Comparison of ENCODE assay signal across 8 cellular contexts in genomic region chr9:113807173-113808061, GRCh38.
A peak's percentile ranks its signal among the peaks of the same experiment; 100 is the strongest.
DNase-seq lines count a peak whose midpoint lies in the region; ATAC-seq and TF ChIP-seq lines count a peak whose summit lies in the region.

No MANE protein-coding gene starts in this region.

- peaks cover 0 to 10% (median 0%) of the 10 kb centered on the region in 4 donors for H3K4me1 ChIP-seq in Peyer's patch

- TF ChIP-seq CTCF in Peyer's patch (IDR thresholded peaks at IDR 0.05) (peak; percentile 47 to 84 (median 78)), astrocyte of the spinal cord (IDR thresholded peaks at IDR 0.05; ENCODE audit: low read depth, low read length) (peak; percentile 90)

- no peak overlapping the region for H3K27ac ChIP-seq in Peyer's patch

- H3K27me3 ChIP-seq in Peyer's patch, result no peaks in the 10 kb centered on the region

- in situ Hi-C loops in astrocyte of the spinal cord (cut with HindIII; ENCODE audit: low sequenced_read_pairs), result no loop called here

- DNase-seq in EH (ENCODE audit: low read depth) (peak; percentile 65), HPDE6-E6E7 (ENCODE audit: extremely low spot score) (peak; percentile 60), Peyer's patch (peak in 1 of 3 donors; percentile 80), astrocyte of the spinal cord (ENCODE audit: low read depth, low spot score) (peak; percentile 57), hippocampal formation (lab: John Stamatoyannopoulos, UW) (peak; percentile 4 to 23), skeletal muscle cell (ENCODE audit: low read depth) (peak; percentile 6)

- TF ChIP-seq POLR2A in Peyer's patch (IDR thresholded peaks at IDR 0.05), result no peak

- ATAC-seq in HG03196 (IDR thresholded peaks at IDR 0.05; ENCODE audit: unreplicated experiment), result no peak
- no peak for ATAC-seq in HG03108 (IDR thresholded peaks at IDR 0.05; ENCODE audit: unreplicated experiment)

- H3K9me3 ChIP-seq in Peyer's patch, result no peaks in the 10 kb centered on the region

- peak overlapping the region in 2 of 4 donors; percentile 13 to 33 for H3K4me3 ChIP-seq in Peyer's patch
- H3K4me3 ChIP-seq in astrocyte of the spinal cord (ENCODE audit: low read depth, low read length), result no peak overlapping the region
- peak overlapping the region; percentile 15 for H3K4me3 ChIP-seq in skeletal muscle cell (ENCODE audit: low read depth, low read length)

- H3K36me3 ChIP-seq in Peyer's patch, result no peaks in the 10 kb centered on the region
